Comparison of ENCODE assay signal across 22 cellular contexts in the genomic region with DNA sequence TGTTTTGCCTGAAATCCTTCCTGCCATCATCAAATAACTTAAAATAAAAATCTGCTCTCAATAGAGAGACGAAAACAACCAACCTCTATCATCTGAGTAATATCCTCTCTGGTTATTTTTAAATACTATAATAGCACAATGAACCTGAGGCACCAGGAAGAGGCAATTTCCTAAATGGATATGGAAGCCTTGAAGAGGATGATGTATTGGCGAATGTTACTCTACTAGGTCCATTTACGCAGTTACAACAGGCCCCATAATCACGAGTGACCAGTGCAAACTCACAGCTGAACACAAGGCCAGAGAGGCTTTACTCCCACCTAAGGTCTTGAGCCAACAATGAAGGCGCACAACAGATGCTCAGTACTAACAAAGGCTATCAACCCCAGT.
"Had no signal": no experiment of that assay in that cellular context is flagged by ENCODE, and none has a peak within 500 bp of the region (broad histone marks: within the 10 kb centered on the region; RNA-seq: fewer than 3 reads in every experiment).

No MANE protein-coding gene starts in this region.

- H3K4me1 ChIP-seq: colonic mucosa, esophagus muscularis mucosa had no signal

- H3K9ac ChIP-seq: neural progenitor cell had no signal

- H3K4me3 ChIP-seq: colonic mucosa, esophagus muscularis mucosa, neural progenitor cell, thoracic aorta had no signal

- H3K27ac ChIP-seq: colonic mucosa, esophagus muscularis mucosa, neural progenitor cell, thoracic aorta had no signal

- H3K27me3 ChIP-seq: colonic mucosa, esophagus muscularis mucosa, neural progenitor cell had no signal

- H3K9me3 ChIP-seq: colonic mucosa, esophagus muscularis mucosa, thoracic aorta had no signal

- ATAC-seq: activated CD8-positive, alpha-beta T cell treated with anti-CD3 and anti-CD28 coated beads for 36 hours; activated naive CD4-positive, alpha-beta T cell treated with anti-CD3 and anti-CD28 coated beads, Interleukin-2, amount 50 U/mL, for 72 hours; left cardiac atrium; natural killer cell; right cardiac atrium; stimulated activated naive CD8-positive, alpha-beta T cell treated with anti-CD3 and anti-CD28 coated beads, Interleukin-15, Interleukin-2, amounts not matched to agents 100 U/mL and 50 U/mL, for 24 hours had no signal

- H3K4me2 ChIP-seq: neural progenitor cell had no signal

- FAIRE-seq: keratinocyte, urothelium cell line had no signal

- H3K36me3 ChIP-seq: colonic mucosa, esophagus muscularis mucosa, neural progenitor cell, thoracic aorta had no signal

- DNase-seq: activated B cell treated with CpG ODN at 0.5 μM for 24 hours; activated CD4-positive, alpha-beta T cell treated with anti-CD3 and anti-CD28 coated beads, Interleukin-2, amount 50 U/mL, for 1 hour; activated CD8-positive, alpha-beta T cell treated with anti-CD3 and anti-CD28 coated beads for 36 hours; activated naive CD4-positive, alpha-beta T cell; activated T-cell treated with anti-CD3 and anti-CD28 coated beads, Interleukin-2, amount 50 U/mL, for 48 hours; colonic mucosa; glutamatergic neuron; left cardiac atrium; natural killer cell; occipital lobe; posterior cingulate gyrus; right cardiac atrium; stimulated activated CD4-positive, alpha-beta T cell treated with anti-CD3 and anti-CD28 coated beads, Interleukin-12 subunit alpha, Interleukin-12 subunit beta, amount 100 ng/mL, for 4 hours; stimulated activated CD4-positive, alpha-beta T cell treated with anti-CD3 and anti-CD28 coated beads, Interleukin-4, amount 100 ng/mL, for 1 hour; stimulated activated naive CD8-positive, alpha-beta T cell treated with anti-CD3 and anti-CD28 coated beads, Interleukin-15, Interleukin-2, amounts not matched to agents 100 U/mL and 50 U/mL, for 24 hours; trophoblast cell had no signal

- H2AFZ ChIP-seq: neural progenitor cell had no signal
